31 cellular contexts compared by ENCODE assay signal in the genomic region with DNA sequence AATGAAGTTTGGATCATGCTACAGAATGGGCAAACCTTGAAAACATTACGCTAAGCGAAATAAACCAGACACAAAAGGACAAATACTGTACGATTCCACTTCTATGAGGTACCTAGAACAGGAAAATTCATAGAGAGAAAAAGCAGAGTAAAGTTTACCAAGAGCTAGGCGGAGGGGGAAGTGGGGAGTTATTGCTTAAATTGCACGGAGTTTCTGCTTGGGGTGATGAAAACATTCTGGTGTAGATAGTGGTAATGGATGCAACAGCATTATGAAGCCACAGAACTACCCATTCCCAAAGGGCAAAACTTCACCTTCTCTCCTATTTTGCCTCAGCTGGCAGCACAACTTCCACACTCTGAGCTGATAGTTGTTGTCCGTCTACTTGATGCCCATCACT. TPM values are rescaled to one million over a fixed set of nuclear protein-coding genes. Genes with fewer than 3 reads are reported as not detected.
"Had no signal": no experiment of that assay in that cellular context is flagged by ENCODE, and none has a peak within 500 bp of the region (broad histone marks: within the 10 kb centered on the region; RNA-seq: fewer than 3 reads in every experiment).

No MANE protein-coding gene starts in this region.

- H3K4me1 Mint-ChIP-seq: activated naive CD4-positive, alpha-beta T cell treated with anti-CD3 and anti-CD28 coated beads, Interleukin-2, amount 50 U/mL, for 24 hours had no signal

- H3K4me3 Mint-ChIP-seq: activated CD8-positive, alpha-beta T cell treated with anti-CD3 and anti-CD28 coated beads, Interleukin-2, amount 10 ng/mL, durations not matched to agents 7 days and 5 days; activated naive CD4-positive, alpha-beta T cell treated with anti-CD3 and anti-CD28 coated beads, Interleukin-2, amount 50 U/mL, for 24 hours; T-helper 1 cell treated with Interleukin-12 subunit alpha and Interleukin-12 subunit beta and Interleukin-4 antibody, amounts not matched to agents 30 μg/mL and 1 μg/mL, for 36 hours; WTC11 had no signal

- H3K36me3 Mint-ChIP-seq: activated naive CD4-positive, alpha-beta T cell treated with anti-CD3 and anti-CD28 coated beads, Interleukin-2, amount 50 U/mL, for 24 hours; WTC11 had no signal

- H3K27ac ChIP-seq: SJCRH30 had no signal

- H3K9me3 ChIP-seq: SJCRH30, SK-N-SH had no signal

- H3K36me3 ChIP-seq: SJCRH30 had no signal

- H3K27ac Mint-ChIP-seq: activated CD8-positive, alpha-beta T cell treated with anti-CD3 and anti-CD28 coated beads, Interleukin-2, amount 10 ng/mL, durations not matched to agents 7 days and 5 days; activated naive CD4-positive, alpha-beta T cell treated with anti-CD3 and anti-CD28 coated beads, Interleukin-2, amount 50 U/mL, for 24 hours; T-helper 1 cell treated with Interleukin-12 subunit alpha and Interleukin-12 subunit beta and Interleukin-4 antibody, amounts not matched to agents 30 μg/mL and 1 μg/mL, for 36 hours; WTC11 had no signal

- H3K4me3 ChIP-seq: SJCRH30 had no signal

- ATAC-seq: activated CD8-positive, alpha-beta T cell treated with anti-CD3 and anti-CD28 coated beads, Interleukin-2, amount 10 ng/mL, durations not matched to agents 7 days and 5 days; WTC11 had no signal

- DNase-seq: activated CD4-positive, alpha-beta T cell treated with anti-CD3 and anti-CD28 coated beads for 48 hours; activated CD4-positive, alpha-beta T cell treated with anti-CD3 and anti-CD28 coated beads, Interleukin-2, amount 50 U/mL, for 4 hours; activated CD4-positive, CD25-positive, alpha-beta regulatory T cell treated with anti-CD3 and anti-CD28 coated beads, Interleukin-2, amount 50 U/mL, for 72 hours; activated CD8-positive, alpha-beta memory T cell treated with anti-CD3 and anti-CD28 coated beads, Interleukin-2, amount 50 U/mL, for 48 hours; activated CD8-positive, alpha-beta T cell treated with anti-CD3 and anti-CD28 coated beads, Interleukin-2, amount 10 ng/mL, durations not matched to agents 7 days and 5 days; activated naive CD4-positive, alpha-beta T cell; activated T-cell treated with anti-CD3 and anti-CD28 coated beads, Interleukin-2, amount 50 U/mL, for 1 hour; aorta; central memory CD4-positive, alpha-beta T cell; cortex of kidney; KG1; NCI-H1048; NCI-H1417 treated with DMSO at 0.1 percent for 48 hours; NCI-H1694; NCI-H2029; NCI-H2107; NCI-H345; NCI-H510A; NCI-H526 treated with DMSO at 0.1 percent for 48 hours; NCI-H82; SJCRH30; SK-N-SH had no signal

- H3K9ac ChIP-seq: SK-N-SH had no signal

- H3K9me3 Mint-ChIP-seq: activated naive CD4-positive, alpha-beta T cell treated with anti-CD3 and anti-CD28 coated beads, Interleukin-2, amount 50 U/mL, for 24 hours; T-helper 1 cell treated with Interleukin-12 subunit alpha and Interleukin-12 subunit beta and Interleukin-4 antibody, amounts not matched to agents 30 μg/mL and 1 μg/mL, for 36 hours; WTC11 had no signal

- H3K4me1 ChIP-seq: SJCRH30 had no signal

- H3K4me2 ChIP-seq: SK-N-SH had no signal

RNA-seq across cellular contexts. Expression of a gene that starts 6.4 kb away (rescaled TPM):
- total RNA-seq: activated CD8-positive, alpha-beta T cell treated with anti-CD3 and anti-CD28 coated beads, Interleukin-2, amount 10 ng/mL, durations not matched to agents 7 days and 5 days; aorta; bronchial epithelial cell; chondrocyte; LHCN-M2; M059J; OCI-LY7; RPMI7951; SJCRH30 had no signal
- polyA plus RNA-seq: aorta, SK-N-SH had no signal
